22 cellular contexts compared by ENCODE assay signal in the genomic region with DNA sequence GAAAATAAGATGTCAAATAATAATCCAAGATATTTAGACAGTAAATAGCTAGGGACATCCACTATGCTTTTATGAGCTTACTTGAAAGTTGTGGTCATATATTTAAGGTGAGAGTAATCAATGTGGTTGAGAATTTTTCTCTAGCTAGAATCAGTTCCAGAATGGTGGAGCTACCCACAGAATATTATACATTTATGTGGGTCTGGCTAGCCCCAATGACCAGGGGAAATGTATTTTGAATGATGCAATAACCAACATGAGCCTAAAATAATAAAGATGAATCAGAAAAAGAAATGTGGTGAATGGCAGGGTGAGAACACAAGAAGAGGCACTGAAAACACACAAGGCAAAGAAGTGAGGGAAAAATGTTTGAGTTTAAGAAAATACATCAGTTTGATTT.
DNase-seq lines count a peak whose midpoint lies in the region; ATAC-seq, FAIRE-seq and TF ChIP-seq lines count a peak whose summit lies in the region.
"Had no signal": no experiment of that assay in that cellular context is flagged by ENCODE, and none has a peak within 500 bp of the region (broad histone marks: within the 10 kb centered on the region; RNA-seq: fewer than 3 reads in every experiment).

No MANE protein-coding gene starts in this region.

- no peak overlapping the region for H3K4me3 ChIP-seq in astrocyte (ENCODE audit: insufficient read depth, low read depth, low read length)
- H3K4me3 ChIP-seq: PC-9, SJCRH30 had no signal

- H3K4me3 Mint-ChIP-seq in astrocyte (ENCODE audit: unreplicated experiment), result no peak overlapping the region
- H3K4me3 Mint-ChIP-seq: CD4-positive, alpha-beta T cell; H9 had no signal

- no peaks in the 10 kb centered on the region for H3K4me1 ChIP-seq in astrocyte (ENCODE audit: insufficient read depth, low read length)
- H3K4me1 ChIP-seq: BE2C, Caco-2, SJCRH30 had no signal

- no peaks in the 10 kb centered on the region for H3K9me3 Mint-ChIP-seq in astrocyte (ENCODE audit: unreplicated experiment)

- no peak overlapping the region for H3K27ac ChIP-seq in astrocyte (ENCODE audit: low read depth, low read length)
- H3K27ac ChIP-seq: KMS-11, PC-9, SJCRH30 had no signal

- H3K9ac ChIP-seq in astrocyte (ENCODE audit: low read length), result no peak overlapping the region
- H3K9ac ChIP-seq: KMS-11 had no signal

- H3K27me3 Mint-ChIP-seq in astrocyte (ENCODE audit: low read depth, unreplicated experiment), result no peaks in the 10 kb centered on the region
- H3K27me3 Mint-ChIP-seq: CD4-positive, alpha-beta T cell had no signal

- no peak overlapping the region for H3K27ac Mint-ChIP-seq in astrocyte (ENCODE audit: unreplicated experiment)
- H3K27ac Mint-ChIP-seq: CD4-positive, alpha-beta T cell; H9 had no signal

- H3K4me2 ChIP-seq in astrocyte (ENCODE audit: low read length), result no peak overlapping the region
- H3K4me2 ChIP-seq: KMS-11, PC-9 had no signal

- no peak for FAIRE-seq in astrocyte (lab: Jason Lieb, UNC)
- FAIRE-seq: A204.1, G401.6, GM12891 had no signal

- H3K36me3 ChIP-seq in astrocyte (ENCODE audit: insufficient read depth, low read length), result no peaks in the 10 kb centered on the region
- H3K36me3 ChIP-seq: BE2C, SJCRH30 had no signal

- no peaks in the 10 kb centered on the region for H3K4me1 Mint-ChIP-seq in astrocyte (ENCODE audit: low read depth, unreplicated experiment)
- H3K4me1 Mint-ChIP-seq: H9 had no signal

- DNase-seq in astrocyte (ENCODE audit: low read depth), result peak; percentile 6
- DNase-seq in glomerular visceral epithelial cell (ENCODE audit: extremely low spot score), result peak; percentile 15
- no peak for DNase-seq in activated CD8-positive, alpha-beta memory T cell treated with anti-CD3 and anti-CD28 coated beads, Interleukin-2, amount 50 U/mL, for 4 hours
- no peak for DNase-seq in activated naive CD4-positive, alpha-beta T cell treated with Interleukin-2 at 50 U/mL for 16 hours
- DNase-seq in HCEC 1CT, result no peak
- DNase-seq: BE2C; Caco-2; CD4-positive, alpha-beta T cell; H9; NCI-H1417 treated with DMSO at 0.1 percent for 48 hours; NCI-H1930; NCI-H345; NCI-H524 treated with DMSO at 0.1 percent for 48 hours; PC-9; SJCRH30 had no signal

- no peaks in the 10 kb centered on the region for H3K79me2 ChIP-seq in astrocyte (ENCODE audit: insufficient read depth, low read length)

- H3K27me3 ChIP-seq in astrocyte (ENCODE audit: insufficient read depth, low read length), result no peaks in the 10 kb centered on the region
- H3K27me3 ChIP-seq: BE2C, SJCRH30 had no signal

- no peaks in the 10 kb centered on the region for H4K20me1 ChIP-seq in astrocyte (ENCODE audit: insufficient read depth, low read length)

- ATAC-seq in GM18499 (IDR thresholded peaks at IDR 0.05; ENCODE audit: insufficient read depth, unreplicated experiment), result peak; percentile 49
- ATAC-seq in HG02884 (IDR thresholded peaks at IDR 0.05; ENCODE audit: unreplicated experiment), result peak; percentile 72
- no peak for ATAC-seq in HG03095 (IDR thresholded peaks at IDR 0.05; ENCODE audit: unreplicated experiment)

- H3K9me3 ChIP-seq in astrocyte (ENCODE audit: insufficient read depth, low read depth, low read length), result no peaks in the 10 kb centered on the region
- H3K9me3 ChIP-seq: BE2C, Caco-2, SJCRH30 had no signal

- TF ChIP-seq CTCF in astrocyte (IDR thresholded peaks at IDR 0.05; ENCODE audit: insufficient read depth, low read depth, low read length), result no peak

- H3K36me3 Mint-ChIP-seq in astrocyte (ENCODE audit: low read depth, unreplicated experiment), result no peaks in the 10 kb centered on the region

- no peak overlapping the region for H2AFZ ChIP-seq in astrocyte (ENCODE audit: low read depth, low read length)
- H2AFZ ChIP-seq: PC-9 had no signal

Comparison
In these comparisons a context has a peak if more than half of its experiments do, and no peak if none do; other contexts are left out.
1. DNase-seq: peak in astrocyte (single experiment) and glomerular visceral epithelial cell (single experiment); none in activated CD8-positive, alpha-beta memory T cell treated with anti-CD3 and anti-CD28 coated beads, Interleukin-2, amount 50 U/mL, for 4 hours (single experiment), activated naive CD4-positive, alpha-beta T cell treated with Interleukin-2 at 50 U/mL for 16 hours (single experiment) and HCEC 1CT (single experiment).